ENCODE assay signal across 9 cellular contexts in the genomic region with DNA sequence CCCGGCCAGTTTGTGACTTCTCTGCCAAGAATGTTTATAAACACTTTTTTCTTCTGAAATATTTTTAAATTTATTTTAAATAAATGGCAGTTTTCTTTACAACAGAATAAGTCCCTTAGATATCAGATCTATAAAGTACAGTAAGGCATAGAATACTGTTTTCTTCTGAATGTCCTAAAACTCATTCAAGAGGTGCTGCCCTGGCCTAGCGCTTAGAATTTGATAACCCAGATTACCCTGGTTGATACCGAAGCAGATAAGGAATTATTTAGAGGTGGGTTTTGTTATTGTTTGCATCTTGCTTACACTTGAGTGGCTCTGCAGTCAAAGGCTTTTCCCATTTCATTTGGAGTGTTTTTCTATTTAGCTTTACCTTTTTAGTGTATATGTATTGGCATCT. TPM values are rescaled to one million over a fixed set of nuclear protein-coding genes. Genes with fewer than 3 reads are reported as not detected.
A peak's percentile ranks its signal among the peaks of the same experiment; 100 is the strongest.
DNase-seq lines count a peak whose midpoint lies in the region; ATAC-seq and TF ChIP-seq lines count a peak whose summit lies in the region.
"Had no signal": no experiment of that assay in that cellular context is flagged by ENCODE, and none has a peak within 500 bp of the region (broad histone marks: within the 10 kb centered on the region; RNA-seq: fewer than 3 reads in every experiment).

No MANE protein-coding gene starts in this region.

- peaks cover 27 to 30% of the 10 kb centered on the region in 2 donors for H3K36me3 ChIP-seq in stomach smooth muscle (ENCODE audit: control insufficient read depth in 2 of 2, insufficient read depth in 2 of 2, low read length in 2 of 2)

- no peaks in the 10 kb centered on the region for H3K27me3 Mint-ChIP-seq in activated CD4-positive, alpha-beta T cell treated with anti-CD3 and anti-CD28 coated beads, Interleukin-2, amount 10 ng/mL, durations not matched to agents 7 days and 5 days
- no peaks in the 10 kb centered on the region for H3K27me3 Mint-ChIP-seq in activated CD8-positive, alpha-beta T cell treated with anti-CD3 and anti-CD28 coated beads for 36 hours

- no peak for DNase-seq in activated CD4-positive, alpha-beta T cell treated with anti-CD3 and anti-CD28 coated beads, Interleukin-2, amount 10 ng/mL, durations not matched to agents 7 days and 5 days
- DNase-seq in activated CD4-positive, alpha-beta T cell treated with anti-CD3 and anti-CD28 coated beads, Interleukin-2, amount 50 U/mL, for 48 hours = no peak
- DNase-seq in activated CD8-positive, alpha-beta T cell treated with anti-CD3 and anti-CD28 coated beads for 36 hours = no peak
- no peak for DNase-seq in GOT3 (lab: John Stamatoyannopoulos, UW)
- DNase-seq: NCI-H1694 treated with DMSO at 0.1 percent for 48 hours had no signal

- H3K4me1 Mint-ChIP-seq in activated CD4-positive, alpha-beta T cell treated with anti-CD3 and anti-CD28 coated beads, Interleukin-2, amount 10 ng/mL, durations not matched to agents 7 days and 5 days = peaks cover 27% of the 10 kb centered on the region
- H3K4me1 Mint-ChIP-seq in activated CD8-positive, alpha-beta T cell treated with anti-CD3 and anti-CD28 coated beads for 36 hours (ENCODE audit: low read depth) = peaks cover 24% of the 10 kb centered on the region

- H3K4me1 ChIP-seq in stomach smooth muscle (ENCODE audit: control insufficient read depth, insufficient read depth, low read length) = peaks cover 6% of the 10 kb centered on the region

- TF ChIP-seq CTCF in activated CD8-positive, alpha-beta T cell treated with anti-CD3 and anti-CD28 coated beads for 36 hours (IDR thresholded peaks at IDR 0.05) = no peak

- peaks cover 9% of the 10 kb centered on the region for H3K36me3 Mint-ChIP-seq in activated CD4-positive, alpha-beta T cell treated with anti-CD3 and anti-CD28 coated beads, Interleukin-2, amount 10 ng/mL, durations not matched to agents 7 days and 5 days (ENCODE audit: low read depth)
- peaks cover 10% of the 10 kb centered on the region for H3K36me3 Mint-ChIP-seq in activated CD8-positive, alpha-beta T cell treated with anti-CD3 and anti-CD28 coated beads for 36 hours (ENCODE audit: low read depth)

- H3K9me3 Mint-ChIP-seq in activated CD4-positive, alpha-beta T cell treated with anti-CD3 and anti-CD28 coated beads, Interleukin-2, amount 10 ng/mL, durations not matched to agents 7 days and 5 days = no peaks in the 10 kb centered on the region
- no peaks in the 10 kb centered on the region for H3K9me3 Mint-ChIP-seq in activated CD8-positive, alpha-beta T cell treated with anti-CD3 and anti-CD28 coated beads for 36 hours

- intact Hi-C loops in activated CD8-positive, alpha-beta T cell treated with anti-CD3 and anti-CD28 coated beads for 36 hours (cut with micrococcal nuclease) = no loop called here

- H3K27ac ChIP-seq in stomach smooth muscle (ENCODE audit: low read length) = no peak overlapping the region

- peak overlapping the region in 1 of 2 donors; percentile 7 for H3K9ac ChIP-seq in stomach smooth muscle (ENCODE audit: low read length in 2 of 2)

- no peak for ATAC-seq in activated CD8-positive, alpha-beta T cell treated with anti-CD3 and anti-CD28 coated beads for 36 hours
- ATAC-seq in GM18520 (IDR thresholded peaks at IDR 0.05; ENCODE audit: unreplicated experiment) (no peak), GM19395 (IDR thresholded peaks at IDR 0.05; ENCODE audit: unreplicated experiment) (no peak)

- CTCF ChIA-PET in activated CD4-positive, alpha-beta T cell treated with anti-CD3 and anti-CD28 coated beads, Interleukin-2, amount 10 ng/mL, durations not matched to agents 7 days and 5 days (lab: Charles Lee) = interaction anchor here (0.8 to 1.6 kb wide), 5 partner anchors 16 to 30 kb away, joined by 3 to 9 read pairs (median 3); partner anchors contain the start of genes GLB1L3 and VPS26B
- CTCF ChIA-PET in activated CD8-positive, alpha-beta T cell treated with anti-CD3 and anti-CD28 coated beads for 36 hours (lab: Charles Lee) = interaction anchor here (0.7 to 2.2 kb wide), 5 partner anchors 8 to 30 kb away, joined by 3 to 14 read pairs (median 4); partner anchors contain the start of genes GLB1L3, NCAPD3 and VPS26B

- H3K27ac Mint-ChIP-seq in activated CD4-positive, alpha-beta T cell treated with anti-CD3 and anti-CD28 coated beads, Interleukin-2, amount 10 ng/mL, durations not matched to agents 7 days and 5 days = no peak overlapping the region
- H3K27ac Mint-ChIP-seq in activated CD8-positive, alpha-beta T cell treated with anti-CD3 and anti-CD28 coated beads for 36 hours = no peak overlapping the region

- H3K9me3 ChIP-seq in iPS-18c (ENCODE audit: control insufficient read depth, insufficient read depth, low read length) = no peaks in the 10 kb centered on the region
- H3K9me3 ChIP-seq in stomach smooth muscle (ENCODE audit: control insufficient read depth in 2 of 2, low read length in 2 of 2) = no peaks in the 10 kb centered on the region

- peak overlapping the region; percentile 88 for H3K4me3 Mint-ChIP-seq in activated CD4-positive, alpha-beta T cell treated with anti-CD3 and anti-CD28 coated beads, Interleukin-2, amount 10 ng/mL, durations not matched to agents 7 days and 5 days
- H3K4me3 Mint-ChIP-seq in activated CD8-positive, alpha-beta T cell treated with anti-CD3 and anti-CD28 coated beads for 36 hours = peak overlapping the region; percentile 99

- no peaks in the 10 kb centered on the region for H3K27me3 ChIP-seq in stomach smooth muscle (ENCODE audit: control insufficient read depth in 1 of 2, insufficient read depth in 2 of 2, low read length in 2 of 2)

- POLR2A ChIA-PET in activated CD4-positive, alpha-beta T cell treated with anti-CD3 and anti-CD28 coated beads, Interleukin-2, amount 10 ng/mL, durations not matched to agents 7 days and 5 days (lab: Charles Lee) = interaction anchor here (3.0 kb wide), 1 partner anchor 30 kb away, joined by 14 read pairs; the partner anchor contains the start of genes NCAPD3 and VPS26B
- POLR2A ChIA-PET in activated CD8-positive, alpha-beta T cell treated with anti-CD3 and anti-CD28 coated beads for 36 hours (lab: Charles Lee) = interaction anchor here (0.9 to 3.3 kb wide), 4 partner anchors 12 to 35 kb away, joined by 3 to 18 read pairs (median 6); partner anchors contain the start of genes NCAPD3 and VPS26B

- H3K4me3 ChIP-seq in iPS-18c (ENCODE audit: insufficient read depth, low read depth, low read length) (peak overlapping the region; percentile 93), stomach smooth muscle (ENCODE audit: low read length in 2 of 2) (peak overlapping the region; percentile 89 to 99)

RNA-seq across cellular contexts. Expression of gene ACAD8, which starts 1.1 kb away (rescaled TPM):
- 10 to 100 TPM; 21.7 to 21.8 TPM for total RNA-seq in activated CD4-positive, alpha-beta T cell treated with anti-CD3 and anti-CD28 coated beads, Interleukin-2, amount 10 ng/mL, durations not matched to agents 7 days and 5 days
- 10 to 100 TPM; 13.1 to 13.8 TPM for total RNA-seq in activated CD8-positive, alpha-beta T cell treated with anti-CD3 and anti-CD28 coated beads for 36 hours

RNA-seq across cellular contexts. Expression of gene THYN1, which starts 1.3 kb away (rescaled TPM):
- 10 to 100 TPM; 56.4 to 61.6 TPM for total RNA-seq in activated CD4-positive, alpha-beta T cell treated with anti-CD3 and anti-CD28 coated beads, Interleukin-2, amount 10 ng/mL, durations not matched to agents 7 days and 5 days
- 10 to 100 TPM; 70.1 to 75.3 TPM for total RNA-seq in activated CD8-positive, alpha-beta T cell treated with anti-CD3 and anti-CD28 coated beads for 36 hours

RNA-seq across cellular contexts. Expression of gene GLB1L3, which starts 21.7 kb away (rescaled TPM):
- 1 to 10 TPM; 6.8 to 7.2 TPM for total RNA-seq in activated CD4-positive, alpha-beta T cell treated with anti-CD3 and anti-CD28 coated beads, Interleukin-2, amount 10 ng/mL, durations not matched to agents 7 days and 5 days
- total RNA-seq in activated CD8-positive, alpha-beta T cell treated with anti-CD3 and anti-CD28 coated beads for 36 hours = 10 to 100 TPM; 11.2 to 11.9 TPM

RNA-seq across cellular contexts. Expression of gene VPS26B, which starts 30.0 kb away (rescaled TPM):
- 10 to 100 TPM; 66.4 to 66.9 TPM for total RNA-seq in activated CD4-positive, alpha-beta T cell treated with anti-CD3 and anti-CD28 coated beads, Interleukin-2, amount 10 ng/mL, durations not matched to agents 7 days and 5 days
- 10 to 100 TPM; 35.6 TPM for total RNA-seq in activated CD8-positive, alpha-beta T cell treated with anti-CD3 and anti-CD28 coated beads for 36 hours

RNA-seq across cellular contexts. Expression of gene NCAPD3, which starts 30.7 kb away (rescaled TPM):
- 100 to 1,000 TPM; 118 to 125 TPM for total RNA-seq in activated CD4-positive, alpha-beta T cell treated with anti-CD3 and anti-CD28 coated beads, Interleukin-2, amount 10 ng/mL, durations not matched to agents 7 days and 5 days
- 100 to 1,000 TPM in 1 of 2 experiments, 10 to 100 TPM in 1; 98.4 to 102 TPM for total RNA-seq in activated CD8-positive, alpha-beta T cell treated with anti-CD3 and anti-CD28 coated beads for 36 hours
